In the genomic region with DNA sequence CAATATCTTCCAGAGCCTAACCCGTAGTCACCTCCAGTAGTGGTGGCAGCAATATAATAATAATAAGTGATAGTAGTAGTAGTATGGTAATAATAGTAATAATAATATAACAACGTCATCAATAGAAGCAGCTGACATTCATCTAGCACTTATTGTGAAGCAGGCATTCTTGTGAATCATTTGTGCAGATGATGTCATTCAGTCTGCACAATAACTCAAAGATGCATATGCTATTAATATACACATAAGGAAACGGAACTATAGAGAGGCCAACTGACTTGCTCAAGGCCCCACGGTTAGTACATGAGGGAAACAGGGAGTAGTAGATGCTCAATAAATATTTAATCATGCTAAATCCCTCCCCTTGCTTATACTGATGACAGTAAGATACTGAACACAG, we compare ENCODE assay signal across 1 cellular context.
TF ChIP-seq lines count a peak whose summit lies in the region.

No MANE protein-coding gene starts in this region.

TF ChIP-seq in IMR-90, 13 proteins besides CTCF, POLR2A, EP300 and RAD21:
- TF ChIP-seq RCOR1 (IDR thresholded peaks at IDR 0.05; ENCODE audit: insufficient replicate concordance, low read length) = no peak
- TF ChIP-seq FOS (IDR thresholded peaks at IDR 0.05; ENCODE audit: low read depth, low read length) = no peak
- TF ChIP-seq, protein P1, sequence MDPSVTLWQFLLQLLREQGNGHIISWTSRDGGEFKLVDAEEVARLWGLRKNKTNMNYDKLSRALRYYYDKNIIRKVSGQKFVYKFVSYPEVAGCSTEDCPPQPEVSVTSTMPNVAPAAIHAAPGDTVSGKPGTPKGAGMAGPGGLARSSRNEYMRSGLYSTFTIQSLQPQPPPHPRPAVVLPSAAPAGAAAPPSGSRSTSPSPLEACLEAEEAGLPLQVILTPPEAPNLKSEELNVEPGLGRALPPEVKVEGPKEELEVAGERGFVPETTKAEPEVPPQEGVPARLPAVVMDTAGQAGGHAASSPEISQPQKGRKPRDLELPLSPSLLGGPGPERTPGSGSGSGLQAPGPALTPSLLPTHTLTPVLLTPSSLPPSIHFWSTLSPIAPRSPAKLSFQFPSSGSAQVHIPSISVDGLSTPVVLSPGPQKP (IDR thresholded peaks at IDR 0.05; ENCODE audit: borderline replicate concordance, low read depth, low read length) = no peak
- TF ChIP-seq MAZ (IDR thresholded peaks at IDR 0.05; ENCODE audit: borderline replicate concordance, low read depth, low read length) = no peak
